11 cellular contexts compared by ENCODE assay signal in the genomic region with DNA sequence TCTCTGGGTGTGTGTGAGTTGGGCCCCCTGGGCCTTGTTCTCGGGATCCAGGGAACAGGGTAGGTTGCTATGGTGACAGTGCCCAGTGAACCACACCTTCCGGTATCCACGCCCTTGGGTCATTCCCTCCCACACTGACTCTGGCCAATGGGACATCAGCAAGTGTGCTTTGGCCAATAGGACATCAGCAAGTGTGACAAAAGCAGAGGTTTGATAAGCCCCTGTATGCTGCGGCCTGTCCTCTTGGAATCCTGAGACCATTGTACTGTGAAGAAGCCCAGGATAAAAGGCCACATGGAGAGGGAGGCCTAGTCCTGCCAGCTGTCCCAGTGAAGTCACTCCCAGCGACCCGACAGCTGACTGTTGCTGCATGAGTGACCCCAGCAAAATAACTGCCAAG.
DNase-seq lines count a peak whose midpoint lies in the region.
"Had no signal": no experiment of that assay in that cellular context is flagged by ENCODE, and none has a peak within 500 bp of the region (broad histone marks: within the 10 kb centered on the region; RNA-seq: fewer than 3 reads in every experiment).

No MANE protein-coding gene starts in this region.

- H3K4me3 Mint-ChIP-seq in activated T-cell treated with anti-CD3 and anti-CD28 coated beads, Interleukin-2, amount 50 U/mL, for 24 hours: no peak overlapping the region
- H3K4me3 Mint-ChIP-seq: CD4-positive, alpha-beta memory T cell had no signal

- peaks cover 4% of the 10 kb centered on the region for H3K27me3 Mint-ChIP-seq in activated T-cell treated with anti-CD3 and anti-CD28 coated beads, Interleukin-2, amount 50 U/mL, for 24 hours

- H3K9me3 Mint-ChIP-seq in activated T-cell treated with anti-CD3 and anti-CD28 coated beads, Interleukin-2, amount 50 U/mL, for 24 hours: no peaks in the 10 kb centered on the region
- H3K9me3 Mint-ChIP-seq: CD4-positive, alpha-beta memory T cell had no signal

- in situ Hi-C loops in SK-MEL-5 (cut with HindIII; ENCODE audit: low pct_unique_long_range_greater_than_20kb, low sequenced_read_pairs): no loop called here

- no peaks in the 10 kb centered on the region for H3K36me3 Mint-ChIP-seq in activated T-cell treated with anti-CD3 and anti-CD28 coated beads, Interleukin-2, amount 50 U/mL, for 24 hours (ENCODE audit: low read depth)
- H3K36me3 Mint-ChIP-seq: CD4-positive, alpha-beta memory T cell had no signal

- no peaks in the 10 kb centered on the region for H3K4me1 Mint-ChIP-seq in activated T-cell treated with anti-CD3 and anti-CD28 coated beads, Interleukin-2, amount 50 U/mL, for 24 hours (ENCODE audit: low read depth)

- DNase-seq in DMS 273 treated with DMSO at 0.1 percent for 48 hours (lab: John Stamatoyannopoulos, UW) (peak; percentile 83), NCI-H187 treated with DMSO at 0.1 percent for 48 hours (lab: John Stamatoyannopoulos, UW) (peak; percentile 89), SK-MEL-5 (ENCODE audit: low read depth, low spot score) (peak; percentile 60), left kidney (ENCODE audit: low read depth, low spot score) (peak; percentile 93), pons (ENCODE audit: low spot score) (no peak), activated gamma-delta T cell treated with Interleukin-2 at 50 U/mL for 16 hours (no peak), T-helper 9 cell (no peak)
- no peak for DNase-seq in activated T-cell treated with anti-CD3 and anti-CD28 coated beads, Interleukin-2, amount 50 U/mL, for 24 hours
- DNase-seq: CD4-positive, alpha-beta memory T cell; stimulated activated CD4-positive, alpha-beta T cell treated with anti-CD3 and anti-CD28 coated beads, Interleukin-4, amount 100 ng/mL, for 24 hours; upper lobe of left lung had no signal

- no peak overlapping the region for H3K27ac Mint-ChIP-seq in activated T-cell treated with anti-CD3 and anti-CD28 coated beads, Interleukin-2, amount 50 U/mL, for 24 hours
- H3K27ac Mint-ChIP-seq: CD4-positive, alpha-beta memory T cell had no signal

Comparison
In these comparisons a context has a peak if more than half of its experiments do, and no peak if none do; other contexts are left out.
1. DNase-seq: peak in DMS 273 treated with DMSO at 0.1 percent for 48 hours (single experiment), NCI-H187 treated with DMSO at 0.1 percent for 48 hours (single experiment), SK-MEL-5 (single experiment) and left kidney (single experiment); none in pons (single experiment), activated gamma-delta T cell treated with Interleukin-2 at 50 U/mL for 16 hours (single experiment), activated T-cell treated with anti-CD3 and anti-CD28 coated beads, Interleukin-2, amount 50 U/mL, for 24 hours (single experiment) and T-helper 9 cell (single experiment).